Comparison of ENCODE assay signal across 8 cellular contexts in the genomic region with DNA sequence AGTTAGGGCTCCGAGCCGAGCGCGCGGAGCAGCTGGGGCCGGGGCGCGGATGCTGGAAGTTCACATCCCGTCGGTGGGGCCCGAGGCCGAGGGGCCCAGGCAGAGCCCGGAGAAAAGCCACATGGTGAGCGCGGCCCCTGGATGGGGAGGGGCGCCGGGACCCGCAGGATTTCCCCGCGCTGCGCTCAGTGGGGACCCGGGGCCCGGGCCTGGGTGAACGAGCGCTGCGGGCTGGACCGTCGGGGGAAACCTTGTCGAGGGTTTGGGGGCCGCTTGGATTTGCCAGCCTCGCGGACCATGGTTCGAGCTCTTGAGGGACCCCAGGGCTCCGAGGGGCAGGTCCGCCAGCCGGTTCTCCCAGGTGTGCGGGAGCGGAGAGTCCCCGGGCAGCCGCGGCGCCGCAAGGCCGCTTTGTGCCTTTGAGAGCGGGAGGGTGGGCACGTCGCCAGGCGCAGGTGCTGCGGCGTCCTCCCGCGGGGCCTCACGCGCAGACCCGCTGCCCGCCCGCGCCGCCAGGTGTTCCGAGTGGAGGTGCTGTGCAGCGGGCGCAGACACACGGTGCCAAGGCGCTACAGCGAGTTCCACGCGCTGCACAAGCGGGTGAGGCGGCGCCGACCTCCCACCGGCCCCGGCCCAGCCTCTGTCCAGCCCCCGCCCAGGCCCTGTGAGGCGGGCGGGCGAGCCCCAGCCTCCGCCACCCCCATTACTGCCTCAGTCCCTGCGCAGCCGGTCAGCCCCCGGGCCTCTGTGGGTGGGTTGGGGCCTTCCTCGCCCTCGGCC. TPM values are rescaled to one million over a fixed set of nuclear protein-coding genes. Genes with fewer than 3 reads are reported as not detected.
DNase-seq lines count a peak whose midpoint lies in the region; ATAC-seq, FAIRE-seq and TF ChIP-seq lines count a peak whose summit lies in the region.

Gene SNX22 (plus strand): TSS at position 5 of the 780 bp plus-strand sequence. CDS start 45 bp downstream, at position 50.

- peaks cover 4% of the 10 kb centered on the region for H3K4me1 ChIP-seq in prostate gland (replicated peaks)

- no peak for TF ChIP-seq POLR2A in prostate gland (IDR thresholded peaks at IDR 0.05)
- TF ChIP-seq POLR2A in H54 (IDR thresholded peaks at IDR 0.05; ENCODE audit: low read depth, low read length), result no peak

- intact Hi-C loops in prostate gland (cut with DNase I), result no loop called here

- H3K4me1 Mint-ChIP-seq in activated T-cell treated with anti-CD3 and anti-CD28 coated beads, Interleukin-2, amount 50 U/mL, for 24 hours (ENCODE audit: low read depth), result peaks cover 28% of the 10 kb centered on the region

- H3K27ac Mint-ChIP-seq in activated T-cell treated with anti-CD3 and anti-CD28 coated beads, Interleukin-2, amount 50 U/mL, for 24 hours, result peak within 1 kb of the TSS; percentile 45

- peaks cover 10 to 12% of the 10 kb centered on the region in 2 donors for H3K36me3 ChIP-seq in prostate gland

- peak within 1 kb of the TSS; percentile 67 for H3K4me3 Mint-ChIP-seq in activated T-cell treated with anti-CD3 and anti-CD28 coated beads, Interleukin-2, amount 50 U/mL, for 24 hours

- TF ChIP-seq CTCF in foreskin fibroblast (IDR thresholded peaks at IDR 0.05; ENCODE audit: low read depth, low read length) (no peak), prostate gland (IDR thresholded peaks at IDR 0.05) (no peak)

- H3K27me3 ChIP-seq in prostate gland (replicated peaks; ENCODE audit: insufficient read depth), result no peaks in the 10 kb centered on the region

- H3K27ac ChIP-seq in prostate gland, result peak within 1 kb of the TSS; percentile 34 to 46

- H3K9me3 Mint-ChIP-seq in activated T-cell treated with anti-CD3 and anti-CD28 coated beads, Interleukin-2, amount 50 U/mL, for 24 hours, result no peaks in the 10 kb centered on the region

- WGBS in prostate gland, result 3% methylated on average over 79 of the region's 83 CpGs

- H3K4me3 ChIP-seq in foreskin fibroblast (ENCODE audit: low read depth in 1 of 2, low read length in 2 of 2) (peak within 1 kb of the TSS; percentile 42 to 53), prostate gland (peak within 1 kb of the TSS; percentile 38 to 57)

- peaks cover 25% of the 10 kb centered on the region for H3K36me3 Mint-ChIP-seq in activated T-cell treated with anti-CD3 and anti-CD28 coated beads, Interleukin-2, amount 50 U/mL, for 24 hours (ENCODE audit: low read depth)

- DNase-seq in activated T-cell treated with anti-CD3 and anti-CD28 coated beads, Interleukin-2, amount 50 U/mL, for 24 hours, result peak; percentile 53
- DNase-seq in activated T-cell treated with anti-CD3 and anti-CD28 coated beads for 4 hours, result no peak
- DNase-seq in activated CD4-positive, alpha-beta T cell treated with anti-CD3 and anti-CD28 coated beads, Interleukin-2, amount 50 U/mL, for 1 hour, result peak; percentile 36
- DNase-seq in foreskin fibroblast, result no peak
- DNase-seq in prostate gland (ENCODE audit: low spot score), result no peak
- DNase-seq in H54 (ENCODE audit: insufficient read length, low spot score), result no peak
- no peak for DNase-seq in HCEC 1CT

- no peak for FAIRE-seq in H54 (lab: Jason Lieb, UNC)

- peak; percentile 18 for ATAC-seq in HG03135 (IDR thresholded peaks at IDR 0.05; ENCODE audit: unreplicated experiment)

- no peaks in the 10 kb centered on the region for H3K9me3 ChIP-seq in prostate gland

- peaks cover 20% of the 10 kb centered on the region for H3K27me3 Mint-ChIP-seq in activated T-cell treated with anti-CD3 and anti-CD28 coated beads, Interleukin-2, amount 50 U/mL, for 24 hours

RNA-seq across cellular contexts. Expression of gene SNX22, which starts in this region (rescaled TPM):
- total RNA-seq in prostate gland, result 10 to 100 TPM; 12.2 to 15.9 TPM

Comparison
In these comparisons a context has a peak if more than half of its experiments do, and no peak if none do; other contexts are left out.
1. DNase-seq: peak in activated T-cell treated with anti-CD3 and anti-CD28 coated beads, Interleukin-2, amount 50 U/mL, for 24 hours (single experiment) and activated CD4-positive, alpha-beta T cell treated with anti-CD3 and anti-CD28 coated beads, Interleukin-2, amount 50 U/mL, for 1 hour (single experiment); none in activated T-cell treated with anti-CD3 and anti-CD28 coated beads for 4 hours (single experiment), foreskin fibroblast (0 of 2), prostate gland (single experiment), H54 (single experiment) and HCEC 1CT (single experiment).